ENCODE assay signal across 8 cellular contexts in the genomic region with DNA sequence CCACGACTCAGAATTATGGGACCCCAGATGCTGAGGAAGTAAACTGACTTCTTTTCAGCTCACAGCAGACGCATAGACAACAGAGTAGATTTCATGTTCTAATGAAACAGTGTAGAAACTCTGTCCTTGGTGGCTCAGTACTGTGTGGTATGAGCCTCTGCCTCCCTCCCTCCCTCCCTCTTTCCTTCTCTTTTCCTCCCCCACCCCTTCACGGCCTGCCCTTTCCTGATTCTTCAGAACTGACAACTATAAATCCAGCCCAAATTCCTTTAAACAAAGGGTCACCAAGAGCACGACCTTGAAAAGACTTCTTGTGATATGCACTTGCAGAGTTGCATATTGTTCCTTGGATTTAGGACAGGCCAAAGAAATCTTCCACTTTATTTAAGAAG.
A peak's percentile ranks its signal among the peaks of the same experiment; 100 is the strongest.
DNase-seq lines count a peak whose midpoint lies in the region; ATAC-seq and TF ChIP-seq lines count a peak whose summit lies in the region.

No MANE protein-coding gene starts in this region.

- BruUV-seq in A673 (replicated peaks; lab: Mats Ljungman, UMichigan), result no TSS peak

- no peaks in the 10 kb centered on the region for H3K27me3 ChIP-seq in A673 (replicated peaks; ENCODE audit: insufficient read depth, low read depth, low read length, poor library complexity)
- H3K27me3 ChIP-seq in HUES6 (ENCODE audit: control insufficient read depth, insufficient read depth, low read length), result no peaks in the 10 kb centered on the region
- H3K27me3 ChIP-seq in ectodermal cell (ENCODE audit: control insufficient read depth, insufficient read depth, low read length, poor library complexity, severe bottlenecking), result no peaks in the 10 kb centered on the region
- no peaks in the 10 kb centered on the region for H3K27me3 ChIP-seq in naive thymus-derived CD4-positive, alpha-beta T cell (ENCODE audit: control insufficient read depth in 2 of 2, insufficient read depth in 2 of 2, low read length in 2 of 2)

- no peaks in the 10 kb centered on the region for H3K36me3 ChIP-seq in A673 (ENCODE audit: insufficient read depth, low read length, poor library complexity, severe bottlenecking)
- no peaks in the 10 kb centered on the region for H3K36me3 ChIP-seq in HUES6 (ENCODE audit: control insufficient read depth, insufficient read depth, low read length)
- H3K36me3 ChIP-seq in ectodermal cell (ENCODE audit: control insufficient read depth, insufficient read depth, low read length), result no peaks in the 10 kb centered on the region
- no peaks in the 10 kb centered on the region for H3K36me3 ChIP-seq in naive thymus-derived CD4-positive, alpha-beta T cell (ENCODE audit: control insufficient read depth in 2 of 3, insufficient read depth in 3 of 3, low read length in 3 of 3)

- H3K9me3 ChIP-seq in A673 (ENCODE audit: low read depth, low read length, poor library complexity, severe bottlenecking), result no peaks in the 10 kb centered on the region
- H3K9me3 ChIP-seq in HUES6 (ENCODE audit: control insufficient read depth, insufficient read depth, low read depth, low read length), result no peaks in the 10 kb centered on the region
- H3K9me3 ChIP-seq in ectodermal cell (ENCODE audit: control insufficient read depth, low read length), result no peaks in the 10 kb centered on the region
- H3K9me3 ChIP-seq in naive thymus-derived CD4-positive, alpha-beta T cell (ENCODE audit: control insufficient read depth in 2 of 3, low read length in 3 of 3), result no peaks in the 10 kb centered on the region

- CTCF ChIA-PET in A673 (lab: Charles Lee), result no interaction called here
- CTCF ChIA-PET in naive thymus-derived CD4-positive, alpha-beta T cell (lab: Charles Lee), result no interaction called here

- peaks cover 31% of the 10 kb centered on the region for H3K4me1 ChIP-seq in A673 (ENCODE audit: insufficient read depth, low read length, poor library complexity, severe bottlenecking)
- H3K4me1 ChIP-seq in HUES6 (ENCODE audit: control insufficient read depth, insufficient read depth, low read length), result peaks cover 49% of the 10 kb centered on the region
- H3K4me1 ChIP-seq in ectodermal cell (ENCODE audit: control insufficient read depth, insufficient read depth, low read length), result peaks cover 31% of the 10 kb centered on the region
- peaks cover 0 to 10% of the 10 kb centered on the region in 2 donors for H3K4me1 ChIP-seq in naive thymus-derived CD4-positive, alpha-beta T cell (ENCODE audit: control insufficient read depth in 2 of 2, insufficient read depth in 2 of 2, low read length in 2 of 2)

- TF ChIP-seq CTCF in A673 (conservative IDR thresholded peaks at IDR 0.05; ENCODE audit: low read depth, low read length), result no peak

- H3K27me3 Mint-ChIP-seq in naive thymus-derived CD4-positive, alpha-beta T cell, result no peaks in the 10 kb centered on the region

- H3K27ac ChIP-seq in A673 (ENCODE audit: low read depth, low read length, poor library complexity, severe bottlenecking) (peak overlapping the region; percentile 81), HUES6 (ENCODE audit: low read depth, low read length) (peak overlapping the region; percentile 78; the same call in 1 of the 2 replicates), ectodermal cell (ENCODE audit: insufficient read depth, low read depth, low read length, poor library complexity, severe bottlenecking) (peak overlapping the region; percentile 97)
- H3K27ac ChIP-seq in naive thymus-derived CD4-positive, alpha-beta T cell (ENCODE audit: low read depth, low read length), result no peak overlapping the region

- H3K9ac ChIP-seq in HUES6 (ENCODE audit: low read length), result peak overlapping the region; percentile 66

- peak overlapping the region in 6 of 9 donors; percentile 33 to 67 (median 57) for H3K27ac Mint-ChIP-seq in naive thymus-derived CD4-positive, alpha-beta T cell

- H3K4me1 Mint-ChIP-seq in naive thymus-derived CD4-positive, alpha-beta T cell, result peaks cover 33 to 64% (median 52%) of the 10 kb centered on the region in 7 donors

- H3K9me3 Mint-ChIP-seq in naive thymus-derived CD4-positive, alpha-beta T cell, result no peaks in the 10 kb centered on the region

- peak; percentile 16 for ATAC-seq in naive thymus-derived CD4-positive, alpha-beta T cell
- no peak for ATAC-seq in GM19452 (IDR thresholded peaks at IDR 0.05; ENCODE audit: unreplicated experiment)
- ATAC-seq in GM21529 (IDR thresholded peaks at IDR 0.05; ENCODE audit: unreplicated experiment), result no peak

- peaks cover 0 to 18% (median 9%) of the 10 kb centered on the region in 5 donors for H3K36me3 Mint-ChIP-seq in naive thymus-derived CD4-positive, alpha-beta T cell

- H3K4me3 ChIP-seq in A673 (ENCODE audit: low read depth, low read length, poor library complexity, severe bottlenecking), result peak overlapping the region; percentile 35
- no peak overlapping the region for H3K4me3 ChIP-seq in HUES6 (ENCODE audit: low read depth, low read length)
- H3K4me3 ChIP-seq in ectodermal cell (ENCODE audit: insufficient read depth, low read depth, low read length), result peak overlapping the region; percentile 20
- H3K4me3 ChIP-seq in naive thymus-derived CD4-positive, alpha-beta T cell (ENCODE audit: low read length), result no peak overlapping the region

- intact Hi-C loops in A673 (cut with micrococcal nuclease; ENCODE audit: unreplicated experiment), result loop anchor here (5.0 to 10.0 kb wide), 2 partner anchors 161 to 229 kb away; no protein-coding TSS in a partner anchor
- intact Hi-C loops in naive thymus-derived CD4-positive, alpha-beta T cell (cut with micrococcal nuclease), result loop anchor here (1.0 to 10.0 kb wide), 8 partner anchors 41 to 232 kb away; no protein-coding TSS in a partner anchor

- 12% methylated on average over 4 of the region's 4 CpGs for WGBS in ectodermal cell, 2 experiments

- peak overlapping the region in 9 of 10 donors; percentile 14 to 81 (median 76) for H3K4me3 Mint-ChIP-seq in naive thymus-derived CD4-positive, alpha-beta T cell

- POLR2A ChIA-PET in A673 (lab: Charles Lee; ENCODE audit: low non-redundant PET), result no interaction called here
- POLR2A ChIA-PET in naive thymus-derived CD4-positive, alpha-beta T cell (lab: Charles Lee), result no interaction called here

- DNase-seq in A673 (ENCODE audit: low spot score), result peak; percentile 10
- no peak for DNase-seq in naive thymus-derived CD4-positive, alpha-beta T cell
- no peak for DNase-seq in NCI-H748 (lab: John Stamatoyannopoulos, UW; ENCODE audit: unreplicated experiment)
- DNase-seq in NAMALWA (ENCODE audit: low spot score), result no peak

Comparison
In these comparisons a context has a peak if more than half of its experiments do, and no peak if none do; other contexts are left out.
1. H3K4me3 ChIP-seq: peak in A673 (single experiment) and ectodermal cell (single experiment); none in HUES6 (single experiment) and naive thymus-derived CD4-positive, alpha-beta T cell (single experiment).